In the genomic region with DNA sequence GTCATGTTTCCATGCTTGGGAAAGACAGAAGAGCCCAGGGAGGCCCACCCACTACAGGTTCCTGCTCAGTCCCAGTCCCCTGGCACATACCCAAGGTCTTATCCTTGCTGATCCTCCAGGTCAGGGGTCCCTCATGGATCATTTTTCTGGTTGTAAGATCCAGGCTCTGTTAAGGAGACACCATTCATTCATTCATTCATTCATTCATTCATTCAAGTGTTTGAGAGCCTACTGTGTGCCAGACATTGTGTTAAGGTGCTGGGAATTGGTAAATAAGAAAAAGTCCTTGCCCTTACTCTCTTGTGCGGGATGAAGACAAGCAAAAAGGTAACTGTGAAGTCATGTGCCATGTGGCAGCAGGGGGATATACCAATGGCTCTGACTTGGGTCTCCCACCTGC, we compare ENCODE assay signal across 33 cellular contexts. TPM values are rescaled to one million over a fixed set of nuclear protein-coding genes. Genes with fewer than 3 reads are reported as not detected.
"Had no signal": no experiment of that assay in that cellular context is flagged by ENCODE, and none has a peak within 500 bp of the region (broad histone marks: within the 10 kb centered on the region; RNA-seq: fewer than 3 reads in every experiment).

No MANE protein-coding gene starts in this region.

- H3K79me2 ChIP-seq: parathyroid adenoma had no signal

- H3K27me3 ChIP-seq: neural progenitor cell, neutrophil, right atrium auricular region, right lobe of liver, tibial nerve, uterus had no signal

- H3K9me3 Mint-ChIP-seq: mesothelial cell of epicardium; naive B cell; natural killer cell; nephron progenitor cell; neural progenitor cell; stimulated activated memory B cell treated with anti-CD40 and anti-IgM and Interleukin-4, amounts not matched to agents 10 μg/mL and 1 μg/mL and 100 μg/mL, for 72 hours; stimulated activated naive CD8-positive, alpha-beta T cell treated with anti-CD3 and anti-CD28 coated beads, Interleukin-15, amount 100 ng/mL, for 72 hours; type B pancreatic cell had no signal

- H3K27me3 Mint-ChIP-seq: progenitor cell of endocrine pancreas; stimulated activated naive CD8-positive, alpha-beta T cell treated with anti-CD3 and anti-CD28 coated beads, Interleukin-15, amount 100 ng/mL, for 72 hours; type B pancreatic cell had no signal

- H3K4me2 ChIP-seq: neural progenitor cell, smooth muscle cell had no signal

- H3K36me3 Mint-ChIP-seq: natural killer cell had no signal

- H3K27ac ChIP-seq: left ventricle myocardium inferior, neural progenitor cell, neutrophil, parathyroid adenoma, right atrium auricular region, right lobe of liver, tibial nerve, uterus had no signal

- H3K4me3 ChIP-seq: left ventricle myocardium inferior, lung, neural progenitor cell, right atrium auricular region, right lobe of liver, smooth muscle cell, tibial nerve, uterus had no signal

- H3K4me3 Mint-ChIP-seq: mesothelial cell of epicardium; naive B cell; natural killer cell; nephron progenitor cell; neural progenitor cell; stimulated activated memory B cell treated with anti-CD40 and anti-IgM and Interleukin-4, amounts not matched to agents 10 μg/mL and 1 μg/mL and 100 μg/mL, for 72 hours; stimulated activated naive CD8-positive, alpha-beta T cell treated with anti-CD3 and anti-CD28 coated beads, Interleukin-15, amount 100 ng/mL, for 72 hours; type B pancreatic cell had no signal

- DNase-seq: islet precursor cell; left ventricle myocardium inferior; mesendoderm; naive B cell; natural killer cell; nephron progenitor cell; occipital lobe; right lobe of liver; stimulated activated CD4-positive, alpha-beta T cell treated with anti-CD3 and anti-CD28 coated beads, Interleukin-1b, Interleukin-23, amount 100 ng/mL, for 48 hours; stimulated activated CD4-positive, alpha-beta T cell treated with anti-CD3 and anti-CD28 coated beads, Interleukin-2, amount 100 ng/mL, for 48 hours; stimulated activated CD4-positive, alpha-beta T cell treated with anti-CD3 and anti-CD28 coated beads, Interleukin-4, amount 100 ng/mL, for 4 hours; stimulated activated CD8-positive, alpha-beta memory T cell treated with anti-CD3 and anti-CD28 coated beads, Interleukin-4, amount 100 ng/mL, for 48 hours; stimulated activated naive CD4-positive, alpha-beta T cell treated with Interleukin-2 at 50 U/mL for 16 hours; stimulated activated naive CD8-positive, alpha-beta T cell treated with anti-CD3 and anti-CD28 coated beads, Interleukin-15, amount 100 ng/mL, for 72 hours; substantia nigra; uterus had no signal

- H3K4me1 ChIP-seq: left ventricle myocardium inferior, parathyroid adenoma, right atrium auricular region, right lobe of liver, tibial nerve, uterus had no signal

- H3K4me1 Mint-ChIP-seq: mesothelial cell of epicardium; naive B cell; natural killer cell; neural progenitor cell; stimulated activated memory B cell treated with anti-CD40 and anti-IgM and Interleukin-4, amounts not matched to agents 10 μg/mL and 1 μg/mL and 100 μg/mL, for 72 hours; stimulated activated naive CD8-positive, alpha-beta T cell treated with anti-CD3 and anti-CD28 coated beads, Interleukin-15, amount 100 ng/mL, for 72 hours had no signal

- H3K9me3 ChIP-seq: left ventricle myocardium inferior, neutrophil, right atrium auricular region, right lobe of liver, tibial nerve, uterus had no signal

- H3K36me3 ChIP-seq: neural progenitor cell, uterus had no signal

- H2AFZ ChIP-seq: neural progenitor cell, parathyroid adenoma had no signal

- ATAC-seq: natural killer cell; right lobe of liver; stimulated activated memory B cell treated with anti-CD40 and anti-IgM and Interleukin-4, amounts not matched to agents 10 μg/mL and 1 μg/mL and 100 μg/mL, for 72 hours; stimulated activated naive CD8-positive, alpha-beta T cell treated with anti-CD3 and anti-CD28 coated beads, Interleukin-15, amount 100 ng/mL, for 72 hours had no signal

- H3K9ac ChIP-seq: neural progenitor cell, parathyroid adenoma had no signal

- H3K27ac Mint-ChIP-seq: mesothelial cell of epicardium; natural killer cell; nephron progenitor cell; neural progenitor cell; progenitor cell of endocrine pancreas; stimulated activated memory B cell treated with anti-CD40 and anti-IgM and Interleukin-4, amounts not matched to agents 10 μg/mL and 1 μg/mL and 100 μg/mL, for 72 hours; type B pancreatic cell had no signal

RNA-seq across cellular contexts. Expression of a gene that starts 23.8 kb away (rescaled TPM):
- total RNA-seq: kidney epithelial cell, lower leg skin, mononuclear cell, natural killer cell, progenitor cell of endocrine pancreas, renal cortical epithelial cell, right atrium auricular region, skeletal muscle tissue, smooth muscle cell, ureter had no signal
- polyA plus RNA-seq: smooth muscle cell had no signal

RNA-seq across cellular contexts. Expression of a gene that starts 50.8 kb away (rescaled TPM):
- total RNA-seq: progenitor cell of endocrine pancreas had no signal
